Comparison of ENCODE assay signal across 12 cellular contexts in genomic region chr4:42628740-42629139, GRCh38. TPM values are rescaled to one million over a fixed set of nuclear protein-coding genes. Genes with fewer than 3 reads are reported as not detected.
DNase-seq lines count a peak whose midpoint lies in the region; ATAC-seq and TF ChIP-seq lines count a peak whose summit lies in the region.
"Had no signal": no experiment of that assay in that cellular context is flagged by ENCODE, and none has a peak within 500 bp of the region (broad histone marks: within the 10 kb centered on the region; RNA-seq: fewer than 3 reads in every experiment).

No MANE protein-coding gene starts in this region.

- peaks cover 27% of the 10 kb centered on the region for H3K36me3 Mint-ChIP-seq in CD8-positive, alpha-beta T cell
- no peaks in the 10 kb centered on the region for H3K36me3 Mint-ChIP-seq in glutamatergic neuron (ENCODE audit: unreplicated experiment)
- no peaks in the 10 kb centered on the region for H3K36me3 Mint-ChIP-seq in Calu3 (ENCODE audit: insufficient read depth, unreplicated experiment)

- H3K27me3 Mint-ChIP-seq in CD8-positive, alpha-beta T cell (ENCODE audit: low read depth): no peaks in the 10 kb centered on the region
- peaks cover 2% of the 10 kb centered on the region for H3K27me3 Mint-ChIP-seq in glutamatergic neuron (ENCODE audit: unreplicated experiment)
- H3K27me3 Mint-ChIP-seq in Calu3 (ENCODE audit: unreplicated experiment): no peaks in the 10 kb centered on the region

- CTCF ChIA-PET in CD8-positive, alpha-beta T cell (lab: Charles Lee): interaction anchor here (1.0 to 3.2 kb wide), 4 partner anchors 11 to 42 kb away, joined by 3 to 18 read pairs (median 4); partner anchors contain the start of gene ATP8A1
- CTCF ChIA-PET in PC-3 (lab: Charles Lee): no interaction called here
- CTCF ChIA-PET in Calu3 (lab: Charles Lee): no interaction called here

- no peaks in the 10 kb centered on the region for H3K9me3 Mint-ChIP-seq in CD8-positive, alpha-beta T cell
- H3K9me3 Mint-ChIP-seq in glutamatergic neuron (ENCODE audit: unreplicated experiment) (peaks cover 13% of the 10 kb centered on the region), Calu3 (ENCODE audit: low read depth, unreplicated experiment) (no peaks in the 10 kb centered on the region)

- DNase-seq in CD8-positive, alpha-beta T cell: no peak
- DNase-seq in glutamatergic neuron (no peak), sciatic nerve (ENCODE audit: low spot score) (no peak), AML-193 (lab: John Stamatoyannopoulos, UW) (no peak), PC-3 (no peak), Calu3 (no peak)
- DNase-seq: activated CD4-positive, alpha-beta T cell treated with anti-CD3 and anti-CD28 coated beads, Interleukin-2, amount 50 U/mL, for 4 hours had no signal

- TF ChIP-seq CTCF in CD8-positive, alpha-beta T cell (IDR thresholded peaks at IDR 0.05): no peak
- TF ChIP-seq CTCF in KMS-11 (conservative IDR thresholded peaks at IDR 0.05; ENCODE audit: low read depth, low read length): no peak
- no peak for TF ChIP-seq CTCF in glutamatergic neuron (IDR thresholded peaks at IDR 0.05; ENCODE audit: partially characterized antibody, unreplicated experiment)
- TF ChIP-seq CTCF in PC-3 (conservative IDR thresholded peaks at IDR 0.05; ENCODE audit: low read depth, low read length): no peak
- TF ChIP-seq CTCF in Calu3 (IDR thresholded peaks at IDR 0.05; ENCODE audit: unreplicated experiment): no peak

- H3F3A ChIP-seq in PC-3 (ENCODE audit: low read length, unreplicated experiment): no peaks in the 10 kb centered on the region

- intact Hi-C loops in CD8-positive, alpha-beta T cell (cut with DNase I, micrococcal nuclease): loop anchor here (1.0 to 5.0 kb wide), 3 partner anchors 28 to 44 kb away; partner anchors contain the start of gene ATP8A1 (in 1 of the 2)
- intact Hi-C loops in sciatic nerve (cut with DNase I) (no loop called here), PC-3 (cut with micrococcal nuclease) (no loop called here), Calu3 (cut with micrococcal nuclease; ENCODE audit: unreplicated experiment) (no loop called here)

- H2AFZ ChIP-seq in KMS-11 (ENCODE audit: low read depth) (no peak overlapping the region), PC-3 (ENCODE audit: low read length) (no peak overlapping the region)
- H2AFZ ChIP-seq: parathyroid adenoma had no signal

- no peaks in the 10 kb centered on the region; the same call in 1 of the 2 replicates for H3K79me2 ChIP-seq in KMS-11 (ENCODE audit: insufficient read depth, low read depth)
- H3K79me2 ChIP-seq in PC-3 (ENCODE audit: low read length): no peaks in the 10 kb centered on the region

- no peak overlapping the region for H3K27ac ChIP-seq in CD8-positive, alpha-beta T cell (ENCODE audit: low read depth, low read length)
- H3K27ac ChIP-seq in KMS-11: peak overlapping the region; percentile 48; the same call in 1 of the 2 replicates
- no peak overlapping the region for H3K27ac ChIP-seq in PC-3 (ENCODE audit: low read length)
- H3K27ac ChIP-seq: C4-2B, cardiac muscle cell, parathyroid adenoma, testis had no signal

- peak overlapping the region; percentile 72 for H3K4me3 Mint-ChIP-seq in CD8-positive, alpha-beta T cell
- H3K4me3 Mint-ChIP-seq in glutamatergic neuron (ENCODE audit: unreplicated experiment) (no peak overlapping the region), Calu3 (ENCODE audit: low read depth, unreplicated experiment) (no peak overlapping the region)

- H4K20me1 ChIP-seq in KMS-11 (ENCODE audit: insufficient read depth) (no peaks in the 10 kb centered on the region), PC-3 (ENCODE audit: low read length) (no peaks in the 10 kb centered on the region)

- peak overlapping the region; percentile 98 for H3K27ac Mint-ChIP-seq in CD8-positive, alpha-beta T cell
- H3K27ac Mint-ChIP-seq in glutamatergic neuron (ENCODE audit: unreplicated experiment) (peak overlapping the region; percentile 95), Calu3 (ENCODE audit: unreplicated experiment) (no peak overlapping the region)

- H3K9me3 ChIP-seq in CD8-positive, alpha-beta T cell (ENCODE audit: low read length): no peaks in the 10 kb centered on the region
- no peaks in the 10 kb centered on the region for H3K9me3 ChIP-seq in PC-3 (ENCODE audit: low read length)
- H3K9me3 ChIP-seq: testis had no signal

- no peak for ATAC-seq in CD8-positive, alpha-beta T cell
- ATAC-seq in sciatic nerve: peak; percentile 74
- no peak for ATAC-seq in PC-3

- H3K4me1 Mint-ChIP-seq in CD8-positive, alpha-beta T cell (ENCODE audit: low read depth): peaks cover 86% of the 10 kb centered on the region
- H3K4me1 Mint-ChIP-seq in glutamatergic neuron (ENCODE audit: low read depth, unreplicated experiment) (peaks cover 72% of the 10 kb centered on the region), Calu3 (ENCODE audit: low read depth, unreplicated experiment) (no peaks in the 10 kb centered on the region)

- no peak overlapping the region for H3K9ac ChIP-seq in KMS-11
- H3K9ac ChIP-seq in PC-3 (ENCODE audit: low read length): no peak overlapping the region
- H3K9ac ChIP-seq: parathyroid adenoma had no signal

- POLR2A ChIA-PET in CD8-positive, alpha-beta T cell (lab: Charles Lee): interaction anchor here (0.6 to 5.5 kb wide), 9 partner anchors 10 to 72 kb away, joined by 3 to 61 read pairs (median 4); partner anchors contain the start of gene ATP8A1
- POLR2A ChIA-PET in PC-3 (lab: Charles Lee; ENCODE audit: unreplicated experiment): no interaction called here

- H3K4me2 ChIP-seq in KMS-11 (peak overlapping the region; percentile 48; the same call in 1 of the 2 replicates), PC-3 (ENCODE audit: low read length) (no peak overlapping the region)

- no peaks in the 10 kb centered on the region for H3K27me3 ChIP-seq in CD8-positive, alpha-beta T cell (ENCODE audit: insufficient read depth, low read length)
- H3K27me3 ChIP-seq in KMS-11 (ENCODE audit: insufficient read depth, low read depth) (no peaks in the 10 kb centered on the region), PC-3 (ENCODE audit: low read length) (no peaks in the 10 kb centered on the region)
- H3K27me3 ChIP-seq: cardiac muscle cell, testis had no signal

- BruUV-seq in PC-3 (replicated peaks; lab: Mats Ljungman, UMichigan) (no TSS peak), Calu3 (replicated peaks; lab: Mats Ljungman, UMichigan) (no TSS peak)

- H3K36me3 ChIP-seq in CD8-positive, alpha-beta T cell (ENCODE audit: insufficient read depth, low read length): no peaks in the 10 kb centered on the region
- H3K36me3 ChIP-seq in KMS-11 (ENCODE audit: insufficient read depth): no peaks in the 10 kb centered on the region
- H3K36me3 ChIP-seq in PC-3 (ENCODE audit: low read depth, low read length): no peaks in the 10 kb centered on the region
- H3K36me3 ChIP-seq: cardiac muscle cell had no signal

- H3K4me1 ChIP-seq in CD8-positive, alpha-beta T cell (ENCODE audit: insufficient read depth, low read length): peaks cover 76% of the 10 kb centered on the region
- H3K4me1 ChIP-seq in KMS-11 (ENCODE audit: low read depth, poor library complexity, severe bottlenecking) (peaks cover 55% of the 10 kb centered on the region), PC-3 (ENCODE audit: insufficient read depth, low read length) (peaks cover 20% of the 10 kb centered on the region)

- no peaks in the 10 kb centered on the region for H3K9me2 ChIP-seq in PC-3 (replicated peaks; ENCODE audit: low read length)

- no peak overlapping the region for H3K4me3 ChIP-seq in CD8-positive, alpha-beta T cell (ENCODE audit: low read depth, low read length)
- H3K4me3 ChIP-seq in KMS-11 (IDR thresholded peaks at IDR 0.05; ENCODE audit: insufficient read depth, low read depth, low read length) (no peak overlapping the region), PC-3 (ENCODE audit: low read length) (no peak overlapping the region)
- H3K4me3 ChIP-seq: cardiac muscle cell, testis had no signal

RNA-seq across cellular contexts. Expression of gene ATP8A1, which starts 28.2 kb away (rescaled TPM):
- 100 to 1,000 TPM; 130 to 134 TPM for total RNA-seq in CD8-positive, alpha-beta T cell
- 278 TPM for total RNA-seq in glutamatergic neuron (ENCODE audit: unreplicated experiment)
- 54.6 TPM for total RNA-seq in sciatic nerve
- 3.9 and 5.3 TPM in 2 replicates for total RNA-seq in PC-3 (2014; rRNA removed)
- total RNA-seq in Calu3 (2022): 0.73 and 0.76 TPM in 2 replicates

Comparison
In these comparisons a context has a peak if more than half of its experiments do, and no peak if none do; other contexts are left out.
1. intact Hi-C loops: an anchor here in CD8-positive, alpha-beta T cell (1.0 to 5.0 kb wide); none called in sciatic nerve, PC-3 and Calu3.